21 cellular contexts compared by ENCODE assay signal in genomic region chr12:43453761-43454160, GRCh38.
DNase-seq lines count a peak whose midpoint lies in the region; ATAC-seq and TF ChIP-seq lines count a peak whose summit lies in the region.
"Had no signal": no experiment of that assay in that cellular context is flagged by ENCODE, and none has a peak within 500 bp of the region (broad histone marks: within the 10 kb centered on the region; RNA-seq: fewer than 3 reads in every experiment).

No MANE protein-coding gene starts in this region.

- H3K27ac ChIP-seq in MM.1S (ENCODE audit: low read length): no peak overlapping the region
- H3K27ac ChIP-seq: SJCRH30 had no signal

- DNase-seq in A172 (ENCODE audit: low spot score) (peak; percentile 44), GM12865 (ENCODE audit: low read depth) (peak; percentile 9), MM.1S (peak; percentile 74), SK-MEL-5 (ENCODE audit: low read depth, low spot score) (peak; percentile 62), HEK293T (ENCODE audit: extremely low spot score) (no peak), Kasumi-1 (lab: John Stamatoyannopoulos, UW) (no peak)
- no peak for DNase-seq in activated naive CD4-positive, alpha-beta T cell (lab: John Stamatoyannopoulos, UW)
- DNase-seq: ACHN, AML-193, Caco-2, DMS153, KBM-7, NCI-H1105 treated with DMSO at 0.1 percent for 48 hours, NCI-H1694 treated with DMSO at 0.1 percent for 48 hours, NCI-H2171 treated with DMSO at 0.1 percent for 48 hours, NCI-H510A, NCI-H82, SJCRH30 had no signal

- ATAC-seq in activated T-helper 17 cell treated with anti-CD3 and anti-CD28 coated beads, Interleukin-2, amount 50 U/mL, for 72 hours (replicated peaks): no peak
- ATAC-seq: HCT116 had no signal

- no peak overlapping the region for H3K4me2 ChIP-seq in MM.1S (ENCODE audit: low read depth, low read length)

- no peaks in the 10 kb centered on the region for H3K9me2 ChIP-seq in MM.1S (replicated peaks; ENCODE audit: insufficient read depth, low read length)

- H4K20me1 ChIP-seq in MM.1S (ENCODE audit: insufficient read depth, low read length): no peaks in the 10 kb centered on the region

- CTCF ChIA-PET in HEK293T (lab: Yijun Ruan, JAX): no interaction called here

- no peaks in the 10 kb centered on the region for H3K4me1 ChIP-seq in MM.1S (ENCODE audit: low read length)
- H3K4me1 ChIP-seq: Caco-2, SJCRH30 had no signal

- H3K27me3 ChIP-seq in MM.1S (replicated peaks; ENCODE audit: insufficient read depth, low read length): no peaks in the 10 kb centered on the region
- H3K27me3 ChIP-seq: SJCRH30 had no signal

- H3K4me1 Mint-ChIP-seq in activated T-helper 17 cell treated with anti-CD3 and anti-CD28 coated beads, Interleukin-2, amount 50 U/mL, for 72 hours: no peaks in the 10 kb centered on the region

- POLR2A ChIA-PET in HEK293T (lab: Yijun Ruan, JAX): no interaction called here

- no peak for TF ChIP-seq CTCF in GM12865 (IDR thresholded peaks at IDR 0.05; ENCODE audit: insufficient read depth, low read depth, low read length, missing control alignments)
- no peak for TF ChIP-seq CTCF in MM.1S (IDR thresholded peaks at IDR 0.05; ENCODE audit: low read length)

- no peak overlapping the region for H2AFZ ChIP-seq in MM.1S (ENCODE audit: low read length)

- H3K79me2 ChIP-seq in MM.1S (ENCODE audit: low read length): no peaks in the 10 kb centered on the region

- no peak overlapping the region for H3K27ac Mint-ChIP-seq in activated T-helper 17 cell treated with anti-CD3 and anti-CD28 coated beads, Interleukin-2, amount 50 U/mL, for 72 hours
- H3K27ac Mint-ChIP-seq: T-helper 2 cell treated with Interferon-gamma antibody and Interleukin-4, amounts not matched to agents 5 μg/mL and 100 μg/mL, for 36 hours had no signal

- peaks cover 11% of the 10 kb centered on the region for H3K9me3 Mint-ChIP-seq in activated T-helper 17 cell treated with anti-CD3 and anti-CD28 coated beads, Interleukin-2, amount 50 U/mL, for 72 hours

- no peaks in the 10 kb centered on the region for H3K27me3 Mint-ChIP-seq in activated T-helper 17 cell treated with anti-CD3 and anti-CD28 coated beads, Interleukin-2, amount 50 U/mL, for 72 hours

- H3K9me3 ChIP-seq in MM.1S (replicated peaks; ENCODE audit: insufficient read depth, low read length): no peaks in the 10 kb centered on the region
- H3K9me3 ChIP-seq: SJCRH30 had no signal

- H3K4me3 ChIP-seq in GM12865 (ENCODE audit: low read depth, low read length) (no peak overlapping the region), MM.1S (ENCODE audit: low read length) (no peak overlapping the region; the same call in 1 of the 2 replicates)
- H3K4me3 ChIP-seq: SJCRH30 had no signal

- in situ Hi-C loops in SK-MEL-5 (cut with HindIII; ENCODE audit: low pct_unique_long_range_greater_than_20kb, low sequenced_read_pairs): no loop called here

- no peaks in the 10 kb centered on the region for H3K36me3 Mint-ChIP-seq in activated T-helper 17 cell treated with anti-CD3 and anti-CD28 coated beads, Interleukin-2, amount 50 U/mL, for 72 hours (ENCODE audit: low read depth)

- H3K4me3 Mint-ChIP-seq in activated T-helper 17 cell treated with anti-CD3 and anti-CD28 coated beads, Interleukin-2, amount 50 U/mL, for 72 hours: no peak overlapping the region
- H3K4me3 Mint-ChIP-seq: T-helper 2 cell treated with Interferon-gamma antibody and Interleukin-4, amounts not matched to agents 5 μg/mL and 100 μg/mL, for 36 hours had no signal

- no peaks in the 10 kb centered on the region for H3K36me3 ChIP-seq in MM.1S (replicated peaks; ENCODE audit: insufficient read depth, low read length)
- H3K36me3 ChIP-seq: SJCRH30 had no signal

- H3F3A ChIP-seq in MM.1S (ENCODE audit: insufficient read depth, low read length): no peaks in the 10 kb centered on the region

- no peak overlapping the region for H3K9ac ChIP-seq in MM.1S (ENCODE audit: low read length)

TF ChIP-seq in HEK293T, 16 proteins besides CTCF, POLR2A, EP300 and RAD21:
- no peak for TF ChIP-seq FOXM1 (IDR thresholded peaks at IDR 0.05; ENCODE audit: borderline replicate concordance)
- no peak for TF ChIP-seq FOXK2 (IDR thresholded peaks at IDR 0.05)
- no peak for TF ChIP-seq ZNF384 (IDR thresholded peaks at IDR 0.05)
- TF ChIP-seq ARNT (IDR thresholded peaks at IDR 0.05): no peak

Comparison
In these comparisons a context has a peak if more than half of its experiments do, and no peak if none do; other contexts are left out.
1. DNase-seq: peak in A172 (single experiment), GM12865 (single experiment), MM.1S (single experiment) and SK-MEL-5 (single experiment); none in activated naive CD4-positive, alpha-beta T cell (0 of 4), HEK293T (single experiment) and Kasumi-1 (0 of 2).